Comparison of ENCODE assay signal across 22 cellular contexts in the genomic region with DNA sequence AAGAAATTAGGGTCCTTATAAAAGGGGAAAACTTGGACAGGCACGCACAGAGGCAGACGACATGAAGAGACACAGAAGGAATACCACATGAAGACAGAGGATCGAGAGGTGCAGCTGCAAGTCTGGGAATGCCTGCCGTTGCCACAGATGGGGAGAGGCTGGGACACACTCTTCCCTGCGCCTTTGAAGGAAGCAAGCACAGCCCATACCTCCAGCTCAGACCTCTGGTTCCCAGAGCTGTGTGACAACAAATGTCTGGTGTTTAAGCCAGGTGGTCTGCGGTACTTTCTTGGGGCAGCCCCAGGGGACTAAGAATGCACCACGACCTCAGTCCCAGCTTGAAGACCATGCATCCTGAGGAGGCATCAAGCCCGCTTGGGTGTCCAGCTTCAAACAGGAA.
"Had no signal": no experiment of that assay in that cellular context is flagged by ENCODE, and none has a peak within 500 bp of the region (broad histone marks: within the 10 kb centered on the region; RNA-seq: fewer than 3 reads in every experiment).

No MANE protein-coding gene starts in this region.

- H3K27ac ChIP-seq: epithelial cell of prostate, gastroesophageal sphincter, heart right ventricle, lower lobe of right lung, neutrophil, parathyroid adenoma, right lobe of liver, stomach, thyroid gland had no signal

- H3K4me1 ChIP-seq: gastroesophageal sphincter, heart right ventricle, lower lobe of right lung, parathyroid adenoma, right lobe of liver, stomach, thyroid gland had no signal

- H3K4me3 ChIP-seq: gastroesophageal sphincter, heart right ventricle, lower lobe of right lung, right lobe of liver, smooth muscle cell, stomach, thyroid gland had no signal

- FAIRE-seq: keratinocyte had no signal

- H3K27me3 ChIP-seq: right lobe of liver, stomach, thyroid gland had no signal

- H3K9me3 ChIP-seq: gastroesophageal sphincter, heart right ventricle, lower lobe of right lung, neutrophil, right lobe of liver, stomach, thyroid gland had no signal

- H2AFZ ChIP-seq: parathyroid adenoma had no signal

- H3K79me2 ChIP-seq: parathyroid adenoma had no signal

- DNase-seq: cortex of kidney; effector memory CD8-positive, alpha-beta T cell; glutamatergic neuron; heart right ventricle; hippocampal formation; left ventricle myocardium superior; lower lobe of right lung; natural killer cell; right lobe of liver; stimulated activated CD4-positive, alpha-beta T cell treated with anti-CD3 and anti-CD28 coated beads, Interleukin-12 subunit alpha, Interleukin-12 subunit beta, amount 100 ng/mL, for 4 hours; stimulated activated CD4-positive, alpha-beta T cell treated with anti-CD3 and anti-CD28 coated beads, Interleukin-1b, Interleukin-23, amount 100 ng/mL, for 48 hours; stimulated activated CD4-positive, alpha-beta T cell treated with anti-CD3 and anti-CD28 coated beads, Interleukin-4, amount 100 ng/mL, for 1 hour; stimulated activated naive CD4-positive, alpha-beta T cell treated with Interleukin-2 at 50 U/mL for 16 hours; stomach; thyroid gland had no signal

- H3K9ac ChIP-seq: parathyroid adenoma had no signal

- H3K4me2 ChIP-seq: smooth muscle cell had no signal

- H3K36me3 ChIP-seq: neutrophil, right lobe of liver, thyroid gland had no signal

- ATAC-seq: effector memory CD8-positive, alpha-beta T cell; esophagus mucosa; gastroesophageal sphincter; heart right ventricle; left ventricle myocardium superior; natural killer cell; right lobe of liver had no signal
